In the genomic region with DNA sequence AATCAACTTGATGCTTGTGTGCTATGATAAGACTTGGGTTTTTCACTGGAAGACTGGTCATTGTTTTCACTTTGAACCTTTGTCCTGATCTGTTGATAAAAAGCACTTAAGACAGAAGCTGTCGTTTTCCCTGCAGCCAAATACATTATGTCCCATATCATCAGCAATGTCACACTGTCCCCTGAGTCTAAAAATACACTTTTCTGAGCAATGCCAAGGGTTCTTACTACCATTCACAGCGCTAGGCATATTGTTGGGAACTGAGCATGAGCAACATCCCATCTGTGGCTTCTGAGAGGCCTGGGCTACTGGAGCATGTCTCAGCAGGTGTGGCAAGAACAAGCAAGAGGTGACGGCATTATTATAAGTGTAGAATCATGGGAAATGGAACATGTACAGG, we compare ENCODE assay signal across 11 cellular contexts.
DNase-seq lines count a peak whose midpoint lies in the region; ATAC-seq and TF ChIP-seq lines count a peak whose summit lies in the region.
"Had no signal": no experiment of that assay in that cellular context is flagged by ENCODE, and none has a peak within 500 bp of the region (broad histone marks: within the 10 kb centered on the region; RNA-seq: fewer than 3 reads in every experiment).

No MANE protein-coding gene starts in this region.

- no peaks in the 10 kb centered on the region for H3K9me3 Mint-ChIP-seq in progenitor cell of endocrine pancreas (ENCODE audit: low read depth)
- H3K9me3 Mint-ChIP-seq: CD14-positive monocyte had no signal

- CTCF ChIA-PET in OCI-LY7 (lab: Charles Lee; ENCODE audit: unreplicated experiment) = no interaction called here

- H3K4me3 Mint-ChIP-seq in progenitor cell of endocrine pancreas (ENCODE audit: low read depth) = no peak overlapping the region

- no peak overlapping the region for H3K27ac ChIP-seq in OCI-LY7 (ENCODE audit: low read depth, low read length, poor library complexity, severe bottlenecking)
- H3K27ac ChIP-seq in esophagus muscularis mucosa (replicated peaks in 1 of 4) = no peak overlapping the region
- H3K27ac ChIP-seq in prostate gland = no peak overlapping the region

- TF ChIP-seq POLR2A in esophagus muscularis mucosa (IDR thresholded peaks at IDR 0.05; ENCODE audit: low read depth) = no peak
- TF ChIP-seq POLR2A in prostate gland (IDR thresholded peaks at IDR 0.05) = no peak

- no TSS peak for BruUV-seq in OCI-LY7 (replicated peaks; lab: Mats Ljungman, UMichigan)

- H4K20me1 ChIP-seq in OCI-LY7 (ENCODE audit: insufficient read depth, low read length) = no peaks in the 10 kb centered on the region

- H3K9me3 ChIP-seq in OCI-LY7 (ENCODE audit: low read length) (no peaks in the 10 kb centered on the region), esophagus muscularis mucosa (no peaks in the 10 kb centered on the region), prostate gland (no peaks in the 10 kb centered on the region)

- H3K4me2 ChIP-seq in OCI-LY7 (ENCODE audit: low read length) = no peak overlapping the region

- H2AFZ ChIP-seq in OCI-LY7 (ENCODE audit: low read length) = no peak overlapping the region

- H3K36me3 ChIP-seq in OCI-LY7 (ENCODE audit: insufficient read depth, low read length) (no peaks in the 10 kb centered on the region), esophagus muscularis mucosa (peaks cover 0 to 38% (median 8%) of the 10 kb centered on the region in 4 donors), prostate gland (no peaks in the 10 kb centered on the region)

- H3K4me3 ChIP-seq in OCI-LY7 (ENCODE audit: low read depth, low read length, poor library complexity, severe bottlenecking) = no peak overlapping the region
- no peak overlapping the region for H3K4me3 ChIP-seq in esophagus muscularis mucosa
- H3K4me3 ChIP-seq in prostate gland = no peak overlapping the region

- H3K27me3 ChIP-seq in esophagus muscularis mucosa = no peaks in the 10 kb centered on the region
- H3K27me3 ChIP-seq in prostate gland (replicated peaks; ENCODE audit: insufficient read depth) = no peaks in the 10 kb centered on the region

- H3K4me1 Mint-ChIP-seq in progenitor cell of endocrine pancreas (ENCODE audit: low read depth) = peaks cover 25% of the 10 kb centered on the region

- H3K36me3 Mint-ChIP-seq in progenitor cell of endocrine pancreas (ENCODE audit: insufficient read depth) = peaks cover 56% of the 10 kb centered on the region
- H3K36me3 Mint-ChIP-seq: CD14-positive monocyte had no signal

- no peaks in the 10 kb centered on the region for H3K9me2 ChIP-seq in OCI-LY7 (ENCODE audit: insufficient read depth, low read length)

- H3K4me1 ChIP-seq in OCI-LY7 (ENCODE audit: insufficient read depth, low read length, poor library complexity, severe bottlenecking) = peaks cover 10% of the 10 kb centered on the region
- peaks cover 0 to 10% (median 0%) of the 10 kb centered on the region in 4 donors for H3K4me1 ChIP-seq in esophagus muscularis mucosa
- no peaks in the 10 kb centered on the region for H3K4me1 ChIP-seq in prostate gland (replicated peaks)

- no peak for TF ChIP-seq CTCF in OCI-LY7 (conservative IDR thresholded peaks at IDR 0.05; ENCODE audit: low read length)
- TF ChIP-seq CTCF in esophagus muscularis mucosa (IDR thresholded peaks at IDR 0.05) = no peak
- no peak for TF ChIP-seq CTCF in progenitor cell of endocrine pancreas (IDR thresholded peaks at IDR 0.05; ENCODE audit: unreplicated experiment)
- no peak for TF ChIP-seq CTCF in prostate gland (IDR thresholded peaks at IDR 0.05)

- DNase-seq in OCI-LY7 (ENCODE audit: low spot score) (peak; percentile 48), esophagus muscularis mucosa (ENCODE audit: extremely low spot score) (peak; percentile 50), progenitor cell of endocrine pancreas (ENCODE audit: low spot score, unreplicated experiment) (no peak), prostate gland (ENCODE audit: low spot score) (no peak)
- DNase-seq in activated T-cell treated with anti-CD3 and anti-CD28 coated beads, Interleukin-2, amount 50 U/mL, for 1 hour = no peak
- DNase-seq in activated CD4-positive, alpha-beta T cell treated with anti-CD3 and anti-CD28 coated beads, Interleukin-2, amount 50 U/mL, for 1 hour = no peak
- DNase-seq: activated naive CD4-positive, alpha-beta T cell treated with Interleukin-2 at 50 U/mL for 16 hours; central memory CD4-positive, alpha-beta T cell had no signal

- peak; percentile 37 for ATAC-seq in GM21423 (IDR thresholded peaks at IDR 0.05; ENCODE audit: unreplicated experiment)
- ATAC-seq: Panc1 had no signal

- 83% methylated on average over 3 of the region's 3 CpGs for WGBS in esophagus muscularis mucosa
- 69% methylated on average over 3 of the region's 3 CpGs for WGBS in prostate gland

- H3K27ac Mint-ChIP-seq in progenitor cell of endocrine pancreas = peak overlapping the region; percentile 57
- H3K27ac Mint-ChIP-seq: CD14-positive monocyte had no signal

- no peak for TF ChIP-seq EP300 in esophagus muscularis mucosa (IDR thresholded peaks at IDR 0.05)

- H3K27me3 Mint-ChIP-seq in progenitor cell of endocrine pancreas = no peaks in the 10 kb centered on the region

- no peaks in the 10 kb centered on the region for H3K79me2 ChIP-seq in OCI-LY7 (ENCODE audit: insufficient read depth, low read depth, low read length)

- intact Hi-C loops in OCI-LY7 (cut with micrococcal nuclease; ENCODE audit: unreplicated experiment) (no loop called here), esophagus muscularis mucosa (cut with DNase I) (no loop called here), prostate gland (cut with DNase I) (no loop called here)

- POLR2A ChIA-PET in OCI-LY7 (lab: Charles Lee) = interaction anchor here (0.6 to 1.0 kb wide), 2 partner anchors 13 to 95 kb away, joined by 3 read pairs; no protein-coding TSS in a partner anchor

Comparison
In these comparisons a context has a peak if more than half of its experiments do, and no peak if none do; other contexts are left out.
1. DNase-seq: peak in OCI-LY7 (single experiment) and esophagus muscularis mucosa (single experiment); none in progenitor cell of endocrine pancreas (single experiment), activated T-cell treated with anti-CD3 and anti-CD28 coated beads, Interleukin-2, amount 50 U/mL, for 1 hour (single experiment), prostate gland (single experiment) and activated CD4-positive, alpha-beta T cell treated with anti-CD3 and anti-CD28 coated beads, Interleukin-2, amount 50 U/mL, for 1 hour (single experiment).